In genomic region chr13:50685491-50685890, GRCh38 we compare ENCODE assay signal across 8 cellular contexts.
DNase-seq lines count a peak whose midpoint lies in the region; ATAC-seq and TF ChIP-seq lines count a peak whose summit lies in the region.

No MANE protein-coding gene starts in this region.

- intact Hi-C loops in psoas muscle (cut with DNase I) = no loop called here
- intact Hi-C loops in CD14-positive monocyte (cut with micrococcal nuclease) = no loop called here

- H3K4me1 Mint-ChIP-seq in activated T-cell treated with anti-CD3 and anti-CD28 coated beads, Interleukin-2, amount 50 U/mL, for 4 hours (ENCODE audit: low read depth) = peaks cover 13% of the 10 kb centered on the region
- H3K4me1 Mint-ChIP-seq in CD14-positive monocyte = peaks cover 16% of the 10 kb centered on the region

- CTCF ChIA-PET in HEK293 (lab: Yijun Ruan, JAX) = interaction anchor here (0.7 kb wide), 1 partner anchor 123 kb away, joined by 4 read pairs; no protein-coding TSS in a partner anchor

- H3K9me3 ChIP-seq in HEK293 (ENCODE audit: control insufficient read depth, insufficient read depth, low read depth, low read length) (no peaks in the 10 kb centered on the region), psoas muscle (no peaks in the 10 kb centered on the region)

- H3K27me3 Mint-ChIP-seq in activated T-cell treated with anti-CD3 and anti-CD28 coated beads, Interleukin-2, amount 50 U/mL, for 4 hours (ENCODE audit: low read depth) = no peaks in the 10 kb centered on the region
- H3K27me3 Mint-ChIP-seq in CD14-positive monocyte (ENCODE audit: low read depth in 3 of 3) = peaks cover 4 to 5% (median 5%) of the 10 kb centered on the region in 3 donors

- no peak overlapping the region for H3K27ac Mint-ChIP-seq in CD14-positive monocyte

- ATAC-seq in psoas muscle (peak in 1 of 4 donors; percentile 50), HG03025 (IDR thresholded peaks at IDR 0.05; ENCODE audit: low FRiP score, unreplicated experiment) (no peak), HG03460 (IDR thresholded peaks at IDR 0.05; ENCODE audit: unreplicated experiment) (no peak)
- no peak for ATAC-seq in activated T-cell treated with anti-CD3 and anti-CD28 coated beads, Interleukin-2, amount 50 U/mL, for 4 hours

- 20 to 25% (median 21%) methylated on average over 3 of the region's 3 CpGs for WGBS in psoas muscle, 3 donors

- H3K27ac ChIP-seq in HEK293 (ENCODE audit: extremely low read depth, low read depth, low read length) (no peak overlapping the region), psoas muscle (peak overlapping the region; percentile 23)

- no peak overlapping the region for H3K4me3 Mint-ChIP-seq in activated T-cell treated with anti-CD3 and anti-CD28 coated beads, Interleukin-2, amount 50 U/mL, for 4 hours
- no peak overlapping the region for H3K4me3 Mint-ChIP-seq in CD14-positive monocyte

- DNase-seq in SK-MEL-5 (ENCODE audit: low read depth, low spot score) (peak; percentile 84), foreskin melanocyte (peak; percentile 87), psoas muscle (peak; percentile 47 to 75), CD14-positive monocyte (ENCODE audit: low spot score) (no peak)
- DNase-seq in activated T-cell treated with anti-CD3 and anti-CD28 coated beads, Interleukin-2, amount 50 U/mL, for 4 hours = no peak

- H3K27me3 ChIP-seq in psoas muscle (ENCODE audit: insufficient read depth in 3 of 3, low read length in 2 of 3) = no peaks in the 10 kb centered on the region

- no peaks in the 10 kb centered on the region for H3K9me3 Mint-ChIP-seq in activated T-cell treated with anti-CD3 and anti-CD28 coated beads, Interleukin-2, amount 50 U/mL, for 4 hours
- H3K9me3 Mint-ChIP-seq in CD14-positive monocyte = no peaks in the 10 kb centered on the region

- H3K36me3 Mint-ChIP-seq in activated T-cell treated with anti-CD3 and anti-CD28 coated beads, Interleukin-2, amount 50 U/mL, for 4 hours (ENCODE audit: insufficient read depth) = no peaks in the 10 kb centered on the region
- H3K36me3 Mint-ChIP-seq in CD14-positive monocyte = peaks cover 0 to 1% of the 10 kb centered on the region in 2 donors

- H3K36me3 ChIP-seq in HEK293 (ENCODE audit: control insufficient read depth in 2 of 2, insufficient read depth in 1 of 2, low read length in 2 of 2) = no peaks in the 10 kb centered on the region
- no peaks in the 10 kb centered on the region for H3K36me3 ChIP-seq in psoas muscle (ENCODE audit: insufficient read depth in 1 of 2, low read depth in 1 of 2)

- in situ Hi-C loops in SK-MEL-5 (cut with HindIII; ENCODE audit: low pct_unique_long_range_greater_than_20kb, low sequenced_read_pairs) = no loop called here

- POLR2A ChIA-PET in HEK293 (lab: Yijun Ruan, JAX) = no interaction called here

- no peak for TF ChIP-seq CTCF in HEK293 (tag by site-specific recombination; IDR thresholded peaks at IDR 0.05)
- TF ChIP-seq CTCF in psoas muscle (IDR thresholded peaks at IDR 0.05) = no peak
- no peak for TF ChIP-seq CTCF in CD14-positive monocyte (IDR thresholded peaks at IDR 0.05)

- H3K4me3 ChIP-seq in HEK293 (ENCODE audit: low read depth, low read length) (no peak overlapping the region), psoas muscle (no peak overlapping the region)

- H3K4me1 ChIP-seq in HEK293 (ENCODE audit: control insufficient read depth, insufficient read depth, low read length) (0 out of 2 replicates have a peak, but pooled peaks cover 3% of the 10 kb centered on the region), psoas muscle (peaks cover 14% of the 10 kb centered on the region)

TF ChIP-seq in HEK293, 187 proteins besides CTCF, POLR2A, EP300 and RAD21:
- TF ChIP-seq FEZF1 (tag by site-specific recombination; IDR thresholded peaks at IDR 0.05) (peak; percentile 49), ZNF548 (tag by site-specific recombination; IDR thresholded peaks at IDR 0.05) (no peak), ZNF335 (tag by site-specific recombination; conservative IDR thresholded peaks at IDR 0.05) (peak; percentile 52; the same call in 1 of the 2 replicates)
- TF ChIP-seq, protein P1, sequence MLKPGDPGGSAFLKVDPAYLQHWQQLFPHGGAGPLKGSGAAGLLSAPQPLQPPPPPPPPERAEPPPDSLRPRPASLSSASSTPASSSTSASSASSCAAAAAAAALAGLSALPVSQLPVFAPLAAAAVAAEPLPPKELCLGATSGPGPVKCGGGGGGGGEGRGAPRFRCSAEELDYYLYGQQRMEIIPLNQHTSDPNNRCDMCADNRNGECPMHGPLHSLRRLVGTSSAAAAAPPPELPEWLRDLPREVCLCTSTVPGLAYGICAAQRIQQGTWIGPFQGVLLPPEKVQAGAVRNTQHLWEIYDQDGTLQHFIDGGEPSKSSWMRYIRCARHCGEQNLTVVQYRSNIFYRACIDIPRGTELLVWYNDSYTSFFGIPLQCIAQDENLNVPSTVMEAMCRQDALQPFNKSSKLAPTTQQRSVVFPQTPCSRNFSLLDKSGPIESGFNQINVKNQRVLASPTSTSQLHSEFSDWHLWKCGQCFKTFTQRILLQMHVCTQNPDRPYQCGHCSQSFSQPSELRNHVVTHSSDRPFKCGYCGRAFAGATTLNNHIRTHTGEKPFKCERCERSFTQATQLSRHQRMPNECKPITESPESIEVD (tag by site-specific recombination; IDR thresholded peaks at IDR 0.05) = 0 out of 2 replicates have a peak, but pooled peaks have one; percentile 25
TF ChIP-seq in HEK293: peak in this region for 3.

Comparison
In these comparisons a context has a peak if more than half of its experiments do, and no peak if none do; other contexts are left out.
1. DNase-seq: peak in SK-MEL-5 (single experiment), foreskin melanocyte (single experiment) and psoas muscle (2 of 2); none in activated T-cell treated with anti-CD3 and anti-CD28 coated beads, Interleukin-2, amount 50 U/mL, for 4 hours (single experiment) and CD14-positive monocyte (single experiment).